ENCODE assay signal across 9 cellular contexts in the genomic region with DNA sequence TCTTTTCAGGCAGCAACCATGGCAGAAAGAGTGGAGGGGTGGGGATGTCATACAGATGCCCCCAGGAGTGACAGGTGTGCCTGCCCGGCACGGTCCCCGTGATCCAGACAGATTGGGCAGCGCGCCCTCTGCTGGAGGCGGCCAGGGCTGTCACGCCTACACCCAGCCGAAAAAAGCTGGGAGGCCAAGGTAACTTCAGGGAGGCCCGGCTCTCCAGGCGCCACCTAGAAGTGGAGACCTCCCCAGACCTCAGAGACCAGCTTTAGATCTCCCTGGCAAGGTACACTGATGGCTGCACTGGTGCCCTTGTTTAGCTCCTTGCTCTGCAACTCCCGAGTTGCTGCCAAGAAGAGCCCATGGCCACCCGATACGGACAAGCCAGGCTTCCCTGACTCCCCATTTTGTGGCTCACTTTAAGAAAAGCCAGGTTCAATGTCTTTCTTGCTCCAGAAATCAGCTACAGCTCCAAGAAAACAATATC. TPM values are rescaled to one million over a fixed set of nuclear protein-coding genes. Genes with fewer than 3 reads are reported as not detected.
DNase-seq lines count a peak whose midpoint lies in the region; ATAC-seq, FAIRE-seq and TF ChIP-seq lines count a peak whose summit lies in the region.
"Had no signal": no experiment of that assay in that cellular context is flagged by ENCODE, and none has a peak within 500 bp of the region (broad histone marks: within the 10 kb centered on the region; RNA-seq: fewer than 3 reads in every experiment).

No MANE protein-coding gene starts in this region.

- H3K27me3 ChIP-seq in bronchial epithelial cell (ENCODE audit: control insufficient read depth, insufficient read depth, low read length) (no peaks in the 10 kb centered on the region), left lung (peaks cover 0 to 30% of the 10 kb centered on the region in 2 donors)

- intact Hi-C loops in left lung (cut with DNase I): no loop called here

- H3K4me3 ChIP-seq in AG04449 (ENCODE audit: low read depth, low read length): no peak overlapping the region
- H3K4me3 ChIP-seq in bronchial epithelial cell (ENCODE audit: low read depth, low read length): no peak overlapping the region
- no peak overlapping the region for H3K4me3 ChIP-seq in left lung

- POLR2A ChIA-PET in AG04449 (lab: Yijun Ruan, JAX): interaction anchor here (0.6 kb wide), 1 partner anchor 44 kb away, joined by 3 read pairs; no protein-coding TSS in a partner anchor

- CTCF ChIA-PET in AG04449 (lab: Yijun Ruan, JAX): interaction anchor here (0.6 to 12.7 kb wide), 70 partner anchors 9 to 600 kb away, joined by 3 to 548 read pairs (median 6); a partner anchor contains a TSS

- ATAC-seq in GM18907 (IDR thresholded peaks at IDR 0.05; ENCODE audit: unreplicated experiment) (peak; percentile 78), left lung (peak; percentile 97), GM18502 (IDR thresholded peaks at IDR 0.05; ENCODE audit: poor library complexity, unreplicated experiment) (no peak)
- peak; percentile 84 to 88 for ATAC-seq in activated CD4-positive, CD25-positive, alpha-beta regulatory T cell treated with anti-CD3 and anti-CD28 coated beads, Interleukin-2, amount 50 U/mL, for 24 hours

- H3K36me3 ChIP-seq in bronchial epithelial cell (ENCODE audit: control insufficient read depth, insufficient read depth, low read length): no peaks in the 10 kb centered on the region
- no peaks in the 10 kb centered on the region for H3K36me3 ChIP-seq in left lung

- DNase-seq in AG04449 (ENCODE audit: low read depth, low spot score) (no peak), NCI-H146 treated with DMSO at 0.1 percent for 48 hours (lab: John Stamatoyannopoulos, UW; ENCODE audit: unreplicated experiment) (peak; percentile 15), bronchial epithelial cell (ENCODE audit: low read depth) (no peak), left lung (peak; percentile 44 to 92)
- peak in 2 of 3 donors; percentile 36 to 73 for DNase-seq in stimulated activated CD4-positive, alpha-beta T cell treated with anti-CD3 and anti-CD28 coated beads, TNF-alpha, amount 100 ng/mL, for 1 hour (ENCODE audit: low read depth in 3 of 3, low spot score in 1 of 3)

- no peaks in the 10 kb centered on the region for H3K4me1 ChIP-seq in left lung

- TF ChIP-seq CTCF in AG04449 (IDR thresholded peaks at IDR 0.05; ENCODE audit: insufficient read depth, low read length, missing control alignments): peak; percentile 94
- peak; percentile 93 for TF ChIP-seq CTCF in bronchial epithelial cell (IDR thresholded peaks at IDR 0.05; ENCODE audit: insufficient read depth, low read length, severe bottlenecking)
- peak; percentile 84 to 87 for TF ChIP-seq CTCF in left lung (IDR thresholded peaks at IDR 0.05)

- H3K27ac ChIP-seq in left lung: no peak overlapping the region

- H3K9me3 ChIP-seq in left lung: no peaks in the 10 kb centered on the region

- no peak for FAIRE-seq in bronchial epithelial cell (lab: Jason Lieb, UNC)

RNA-seq across cellular contexts. Expression of a gene that starts 6.6 kb away (rescaled TPM):
- total RNA-seq in bronchial epithelial cell (1.2 and 1.8 TPM in 2 replicates), left lung (10 to 100 TPM in 1 of 2 donors, 1 to 10 TPM in 1; 9.5 to 22.6 TPM)
- total RNA-seq: pulmonary artery endothelial cell had no signal

RNA-seq across cellular contexts. Expression of a gene that starts 10.9 kb away (rescaled TPM):
- not detected in 2 replicates for total RNA-seq in bronchial epithelial cell
- total RNA-seq in left lung: 1 to 10 TPM in 1 of 2 donors, not detected in 1; 1.5 TPM

RNA-seq across cellular contexts. Expression of a gene that starts 41.0 kb away (rescaled TPM):
- total RNA-seq in bronchial epithelial cell (0.26 TPM in 2 replicates), left lung (1 to 10 TPM in 1 of 2 donors, under 1 TPM in 1; 0.18 to 2.4 TPM)
- total RNA-seq: pulmonary artery endothelial cell had no signal

RNA-seq across cellular contexts. Expression of a gene that starts 55.3 kb away (rescaled TPM):
- total RNA-seq in bronchial epithelial cell (58.7 and 70.4 TPM in 2 replicates), left lung (1 to 10 TPM; 2.6 to 6.4 TPM)

Comparison
In these comparisons a context has a peak if more than half of its experiments do, and no peak if none do; other contexts are left out.
1. DNase-seq: peak in NCI-H146 treated with DMSO at 0.1 percent for 48 hours (single experiment), left lung (2 of 2) and stimulated activated CD4-positive, alpha-beta T cell treated with anti-CD3 and anti-CD28 coated beads, TNF-alpha, amount 100 ng/mL, for 1 hour (2 of 3); none in AG04449 (single experiment) and bronchial epithelial cell (single experiment).
2. Peak in every context shown above with its lines, with median percentiles within 50 percentile points of each other: CTCF ChIP-seq.